1 cellular context compared by ENCODE assay signal in the genomic region with DNA sequence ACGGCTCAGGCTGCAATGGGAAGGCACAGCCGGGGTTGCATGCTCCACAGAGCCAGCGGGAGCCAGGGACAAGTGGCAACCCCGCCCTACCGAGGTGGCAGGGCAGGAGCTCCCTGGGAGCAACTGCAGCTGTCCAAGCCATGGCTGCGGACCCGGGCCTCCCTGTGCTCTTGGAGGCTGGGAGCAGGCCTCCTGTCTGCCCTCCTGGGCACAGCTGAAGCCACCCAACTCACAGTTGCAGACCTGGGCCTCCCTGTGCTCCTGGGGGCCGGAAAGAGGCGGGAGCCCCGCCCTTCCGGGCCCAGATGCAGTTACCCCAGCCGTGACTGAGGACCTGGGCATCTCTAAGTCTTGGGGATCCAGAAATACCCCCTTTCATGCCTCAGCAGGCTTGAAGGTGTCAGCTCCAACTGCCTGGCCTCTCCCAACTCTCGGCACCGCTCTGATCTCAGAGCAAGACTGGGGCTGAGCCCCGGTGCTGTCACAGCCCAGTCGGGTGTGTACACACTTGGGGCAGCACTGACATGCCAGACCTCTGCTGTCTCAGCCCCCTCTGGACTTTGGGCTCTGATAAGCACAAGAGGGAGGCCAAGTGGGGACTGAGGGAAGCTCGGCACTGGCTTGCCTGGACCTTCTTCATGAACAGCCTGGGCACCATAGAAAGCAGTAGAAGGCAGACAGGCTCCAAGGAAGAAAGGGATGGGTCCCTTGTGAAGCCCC.
TF ChIP-seq lines count a peak whose summit lies in the region.

No MANE protein-coding gene starts in this region.

TF ChIP-seq in GM12878, 131 proteins besides CTCF, POLR2A, EP300 and RAD21:
- no peak for TF ChIP-seq RFX5 (IDR thresholded peaks at IDR 0.05; ENCODE audit: low read depth, low read length)
- TF ChIP-seq TBL1XR1 (IDR thresholded peaks at IDR 0.05; ENCODE audit: low read depth, low read length): no peak
- no peak for TF ChIP-seq TCF7 (IDR thresholded peaks at IDR 0.05; ENCODE audit: borderline replicate concordance)
- TF ChIP-seq STAT1 (conservative IDR thresholded peaks at IDR 0.05): no peak
- TF ChIP-seq NFYA (IDR thresholded peaks at IDR 0.05; ENCODE audit: borderline replicate concordance, low read depth, low read length): no peak
- no peak for TF ChIP-seq CEBPB (IDR thresholded peaks at IDR 0.05; ENCODE audit: borderline replicate concordance in 1 of 2, low read depth in 2 of 2, low read length in 2 of 2)
